ENCODE assay signal across 9 cellular contexts in genomic region chr2:149330127-149331022, GRCh38. TPM values are rescaled to one million over a fixed set of nuclear protein-coding genes. Genes with fewer than 3 reads are reported as not detected.
DNase-seq lines count a peak whose midpoint lies in the region; ATAC-seq and TF ChIP-seq lines count a peak whose summit lies in the region.
"Had no signal": no experiment of that assay in that cellular context is flagged by ENCODE, and none has a peak within 500 bp of the region (broad histone marks: within the 10 kb centered on the region; RNA-seq: fewer than 3 reads in every experiment).

TSS of gene LYPD6 (plus strand) at chr2:149330587. CDS start at chr2:149437709, 107,122 bp downstream.

- H3K4me1 ChIP-seq in Caco-2 = no peaks in the 10 kb centered on the region; the same call in 1 of the 2 replicates

- H3K27ac Mint-ChIP-seq in Caco-2 (ENCODE audit: unreplicated experiment) = peak within 1 kb of the TSS; percentile 72
- H3K27ac Mint-ChIP-seq in chondrocyte (ENCODE audit: unreplicated experiment) = peak within 1 kb of the TSS; percentile 55
- H3K27ac Mint-ChIP-seq in stimulated activated effector memory CD8-positive, alpha-beta T cell treated with anti-CD3 and anti-CD28 coated beads, Interleukin-12 subunit alpha, Interleukin-12 subunit beta, amount 100 ng/mL, for 72 hours = no peak within 1 kb of the TSS

- H3K4me3 ChIP-seq in Caco-2 (ENCODE audit: low read depth, low read length) = peak within 1 kb of the TSS; percentile 89

- H3K9me3 Mint-ChIP-seq in Caco-2 (ENCODE audit: unreplicated experiment) = no peaks in the 10 kb centered on the region
- H3K9me3 Mint-ChIP-seq in chondrocyte (ENCODE audit: low read depth) = peaks cover 2% of the 10 kb centered on the region
- no peaks in the 10 kb centered on the region for H3K9me3 Mint-ChIP-seq in stimulated activated effector memory CD8-positive, alpha-beta T cell treated with anti-CD3 and anti-CD28 coated beads, Interleukin-12 subunit alpha, Interleukin-12 subunit beta, amount 100 ng/mL, for 72 hours

- peak; percentile 83 for ATAC-seq in GM19455 (IDR thresholded peaks at IDR 0.05; ENCODE audit: unreplicated experiment)
- ATAC-seq in HG03469 (IDR thresholded peaks at IDR 0.05; ENCODE audit: unreplicated experiment) = peak; percentile 44
- peak; percentile 91 for ATAC-seq in left colon
- ATAC-seq in stimulated activated effector memory CD8-positive, alpha-beta T cell treated with anti-CD3 and anti-CD28 coated beads, Interleukin-12 subunit alpha, Interleukin-12 subunit beta, amount 100 ng/mL, for 72 hours = peak; percentile 16
- no peak for ATAC-seq in GM18870 (IDR thresholded peaks at IDR 0.05; ENCODE audit: unreplicated experiment)

- no peaks in the 10 kb centered on the region for H3K27me3 Mint-ChIP-seq in Caco-2 (ENCODE audit: insufficient read depth, unreplicated experiment)
- peaks cover 4% of the 10 kb centered on the region for H3K27me3 Mint-ChIP-seq in chondrocyte (ENCODE audit: low read depth)

- H3K4me3 Mint-ChIP-seq in Caco-2 (ENCODE audit: unreplicated experiment) (peak within 1 kb of the TSS; percentile 92), chondrocyte (ENCODE audit: unreplicated experiment) (peak within 1 kb of the TSS; percentile 85)
- H3K4me3 Mint-ChIP-seq in stimulated activated effector memory CD8-positive, alpha-beta T cell treated with anti-CD3 and anti-CD28 coated beads, Interleukin-12 subunit alpha, Interleukin-12 subunit beta, amount 100 ng/mL, for 72 hours = no peak within 1 kb of the TSS

- peaks cover 22% of the 10 kb centered on the region for H3K4me1 Mint-ChIP-seq in Caco-2 (ENCODE audit: low read depth, unreplicated experiment)
- H3K4me1 Mint-ChIP-seq in chondrocyte (ENCODE audit: low read depth) = peaks cover 17% of the 10 kb centered on the region
- H3K4me1 Mint-ChIP-seq in stimulated activated effector memory CD8-positive, alpha-beta T cell treated with anti-CD3 and anti-CD28 coated beads, Interleukin-12 subunit alpha, Interleukin-12 subunit beta, amount 100 ng/mL, for 72 hours = no peaks in the 10 kb centered on the region

- no TSS peak for BruUV-seq in Caco-2 (replicated peaks; lab: Mats Ljungman, UMichigan)

- peaks cover 4% of the 10 kb centered on the region for H3K36me3 Mint-ChIP-seq in Caco-2 (ENCODE audit: insufficient read depth, unreplicated experiment)
- H3K36me3 Mint-ChIP-seq in chondrocyte (ENCODE audit: low read depth) = no peaks in the 10 kb centered on the region
- no peaks in the 10 kb centered on the region for H3K36me3 Mint-ChIP-seq in stimulated activated effector memory CD8-positive, alpha-beta T cell treated with anti-CD3 and anti-CD28 coated beads, Interleukin-12 subunit alpha, Interleukin-12 subunit beta, amount 100 ng/mL, for 72 hours

- no peak for TF ChIP-seq CTCF in Caco-2 (IDR thresholded peaks at IDR 0.05; ENCODE audit: insufficient read depth in 1 of 2, low read depth in 1 of 2, low read length in 1 of 2, severe bottlenecking in 1 of 2, unreplicated experiment in 1 of 2)
- TF ChIP-seq CTCF in chondrocyte (IDR thresholded peaks at IDR 0.05) = peak; percentile 37

- H3K27me3 ChIP-seq in Caco-2 (replicated peaks; ENCODE audit: control insufficient read depth, insufficient read depth, low read length) = no peaks in the 10 kb centered on the region

- no peaks in the 10 kb centered on the region for H3K36me3 ChIP-seq in Caco-2 (ENCODE audit: control insufficient read depth, insufficient read depth, low read length)

- CTCF ChIA-PET in Caco-2 (lab: Charles Lee) = interaction anchor here (0.7 to 1.1 kb wide), 4 partner anchors 231 to 314 kb away, joined by 3 to 5 read pairs (median 4); no protein-coding TSS in a partner anchor

- DNase-seq in Caco-2 (peak; percentile 75 to 89), NOMO-1 (lab: John Stamatoyannopoulos, UW; ENCODE audit: unreplicated experiment in 2 of 2) (peak; percentile 52 to 87), chondrocyte (ENCODE audit: low spot score) (no peak), left colon (peak; percentile 66 to 79)
- DNase-seq in stimulated activated effector memory CD8-positive, alpha-beta T cell treated with anti-CD3 and anti-CD28 coated beads, Interleukin-12 subunit alpha, Interleukin-12 subunit beta, amount 100 ng/mL, for 72 hours (ENCODE audit: low spot score in 2 of 2) = no peak

- POLR2A ChIA-PET in Caco-2 (lab: Charles Lee) = interaction anchor here (0.6 kb wide), 1 partner anchor 720 kb away, joined by 3 read pairs; no protein-coding TSS in a partner anchor

- H3K9me3 ChIP-seq in Caco-2 = no peaks in the 10 kb centered on the region

- intact Hi-C loops in Caco-2 (cut with micrococcal nuclease; ENCODE audit: unreplicated experiment) (loop anchor here (1.0 to 5.0 kb wide), 4 partner anchors 136 to 308 kb away; partner anchors contain the start of gene LYPD6B), left colon (cut with DNase I, micrococcal nuclease) (no loop called here)

RNA-seq across cellular contexts. Expression of gene LYPD6, which starts in this region (rescaled TPM):
- total RNA-seq in Caco-2 (2022) (9.0 and 10.5 TPM in 2 replicates), chondrocyte (0.46 to 0.82 TPM (median 0.57 TPM) in 3 replicates), left colon (1 to 10 TPM; 3.5 to 4.0 TPM)
- total RNA-seq: T-helper 1 cell treated with Interleukin-12 subunit alpha and Interleukin-12 subunit beta and Interleukin-4 antibody, amounts not matched to agents 30 ng/mL and 1 ng/mL, for 36 hours had no signal

Comparison
In these comparisons a context has a peak if more than half of its experiments do, and no peak if none do; other contexts are left out.
1. DNase-seq: peak in Caco-2 (2 of 2), NOMO-1 (2 of 2) and left colon (2 of 2); none in chondrocyte (single experiment) and stimulated activated effector memory CD8-positive, alpha-beta T cell treated with anti-CD3 and anti-CD28 coated beads, Interleukin-12 subunit alpha, Interleukin-12 subunit beta, amount 100 ng/mL, for 72 hours (0 of 2).